ENCODE assay signal across 15 cellular contexts in the genomic region with DNA sequence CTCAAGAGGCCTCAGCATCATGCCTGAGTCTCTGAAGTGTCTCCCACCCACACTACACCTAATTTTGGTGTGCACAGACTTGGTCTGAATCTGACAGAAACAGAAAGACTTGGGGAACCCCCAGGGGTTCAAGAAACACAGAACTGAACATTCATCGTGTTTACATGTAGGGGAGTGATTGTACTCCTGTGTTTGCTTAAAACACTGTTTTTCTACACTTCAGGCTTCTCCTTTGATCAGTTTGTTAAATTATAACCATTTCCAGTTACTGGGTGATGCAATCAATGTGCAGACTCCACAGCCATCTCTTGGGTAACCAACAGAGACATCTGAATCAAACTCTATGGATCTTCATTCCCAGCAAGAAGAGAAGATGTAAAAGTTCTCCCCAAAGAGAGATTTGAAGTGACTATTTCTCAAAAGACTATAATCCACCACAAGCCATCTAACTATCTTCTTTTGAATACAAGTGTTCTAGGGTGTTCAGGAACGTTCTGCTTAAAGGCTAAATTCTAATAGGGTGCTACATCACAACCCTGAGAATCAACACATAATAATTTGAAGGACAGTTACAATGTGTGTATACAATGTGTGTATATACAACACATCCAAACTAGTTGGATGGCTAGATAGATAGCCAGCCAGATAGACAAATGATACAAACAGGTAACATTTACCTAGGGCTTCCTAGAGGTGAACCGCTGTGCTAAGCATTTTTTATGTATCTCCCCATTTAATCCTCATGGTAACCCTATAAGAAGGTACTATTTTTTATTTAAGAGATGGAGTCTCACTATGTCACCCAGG. TPM values are rescaled to one million over a fixed set of nuclear protein-coding genes. Genes with fewer than 3 reads are reported as not detected.
DNase-seq lines count a peak whose midpoint lies in the region; ATAC-seq, FAIRE-seq and TF ChIP-seq lines count a peak whose summit lies in the region.
"Had no signal": no experiment of that assay in that cellular context is flagged by ENCODE, and none has a peak within 500 bp of the region (broad histone marks: within the 10 kb centered on the region; RNA-seq: fewer than 3 reads in every experiment).

No MANE protein-coding gene starts in this region.

- no peaks in the 10 kb centered on the region for H3K4me1 ChIP-seq in sigmoid colon
- no peaks in the 10 kb centered on the region for H3K4me1 ChIP-seq in HAP-1

- ATAC-seq in GM19023 (IDR thresholded peaks at IDR 0.05; ENCODE audit: unreplicated experiment) (peak; percentile 88), HG02870 (IDR thresholded peaks at IDR 0.05; ENCODE audit: unreplicated experiment) (peak; percentile 97), SK-N-SH treated with all-trans-retinoic acid at 6 μM for 48 hours (no peak)
- ATAC-seq in activated naive CD8-positive, alpha-beta T cell treated with anti-CD3 and anti-CD28 coated beads, Interleukin-2, amount 10 ng/mL, durations not matched to agents 7 days and 5 days (ENCODE audit: low read depth), result peak; percentile 47
- ATAC-seq: Right ventricle myocardium inferior had no signal

- peaks cover 1% of the 10 kb centered on the region for H3K9me3 Mint-ChIP-seq in activated naive CD8-positive, alpha-beta T cell treated with anti-CD3 and anti-CD28 coated beads, Interleukin-2, amount 10 ng/mL, durations not matched to agents 7 days and 5 days
- H3K9me3 Mint-ChIP-seq: naive B cell had no signal

- no peak overlapping the region for H3K27ac ChIP-seq in sigmoid colon
- H3K27ac ChIP-seq: C4-2B had no signal

- FAIRE-seq in frontal cortex (lab: Jason Lieb, UNC), result no peak
- FAIRE-seq: GM12892 had no signal

- H3K27me3 ChIP-seq in sigmoid colon (no peaks in the 10 kb centered on the region), HAP-1 (ENCODE audit: low read depth) (no peaks in the 10 kb centered on the region; the same call in 1 of the 2 replicates)

- H3K9me3 ChIP-seq in sigmoid colon (no peaks in the 10 kb centered on the region), HAP-1 (no peaks in the 10 kb centered on the region)

- 46 to 72% methylated on average over 3 of the region's 3 CpGs for WGBS in sigmoid colon, 2 donors

- no peak overlapping the region for H3K27ac Mint-ChIP-seq in activated naive CD8-positive, alpha-beta T cell treated with anti-CD3 and anti-CD28 coated beads, Interleukin-2, amount 10 ng/mL, durations not matched to agents 7 days and 5 days
- H3K27ac Mint-ChIP-seq: naive B cell had no signal

- POLR2A ChIA-PET in activated naive CD8-positive, alpha-beta T cell treated with anti-CD3 and anti-CD28 coated beads, Interleukin-2, amount 10 ng/mL, durations not matched to agents 7 days and 5 days (lab: Charles Lee), result interaction anchor here (0.5 to 0.6 kb wide), 2 partner anchors 10 to 1121 kb away, joined by 5 read pairs; no protein-coding TSS in a partner anchor

- intact Hi-C loops in sigmoid colon (cut with DNase I), result no loop called here

- H3K27me3 Mint-ChIP-seq in activated naive CD8-positive, alpha-beta T cell treated with anti-CD3 and anti-CD28 coated beads, Interleukin-2, amount 10 ng/mL, durations not matched to agents 7 days and 5 days, result no peaks in the 10 kb centered on the region

- H3K4me3 ChIP-seq in sigmoid colon (no peak overlapping the region), HAP-1 (no peak overlapping the region)

- H3K36me3 ChIP-seq in sigmoid colon (peaks cover 0 to 3% (median 0%) of the 10 kb centered on the region in 4 donors), HAP-1 (replicated peaks) (no peaks in the 10 kb centered on the region)

- DNase-seq in DMS53 (lab: John Stamatoyannopoulos, UW) (peak; percentile 81), sigmoid colon (no peak), frontal cortex (ENCODE audit: low spot score in 2 of 2) (no peak), HAP-1 (ENCODE audit: low spot score in 2 of 2) (no peak)
- DNase-seq in activated naive CD8-positive, alpha-beta T cell treated with anti-CD3 and anti-CD28 coated beads, Interleukin-2, amount 10 ng/mL, durations not matched to agents 7 days and 5 days, result no peak
- DNase-seq: activated CD8-positive, alpha-beta memory T cell treated with anti-CD3 and anti-CD28 coated beads, Interleukin-2, amount 50 U/mL, for 4 hours; naive B cell; NCI-H2029 treated with DMSO at 0.1 percent for 48 hours; trophoblast cell had no signal

- H3K36me3 Mint-ChIP-seq in activated naive CD8-positive, alpha-beta T cell treated with anti-CD3 and anti-CD28 coated beads, Interleukin-2, amount 10 ng/mL, durations not matched to agents 7 days and 5 days, result peaks cover 4% of the 10 kb centered on the region
- H3K36me3 Mint-ChIP-seq: naive B cell had no signal

- no peak for TF ChIP-seq EP300 in sigmoid colon (IDR thresholded peaks at IDR 0.05)

- no peak overlapping the region for H3K4me3 Mint-ChIP-seq in activated naive CD8-positive, alpha-beta T cell treated with anti-CD3 and anti-CD28 coated beads, Interleukin-2, amount 10 ng/mL, durations not matched to agents 7 days and 5 days
- H3K4me3 Mint-ChIP-seq: naive B cell had no signal

- H3K4me1 Mint-ChIP-seq in activated naive CD8-positive, alpha-beta T cell treated with anti-CD3 and anti-CD28 coated beads, Interleukin-2, amount 10 ng/mL, durations not matched to agents 7 days and 5 days, result peaks cover 9% of the 10 kb centered on the region
- H3K4me1 Mint-ChIP-seq: naive B cell had no signal

- in situ Hi-C loops in HAP-1 (cut with MboI; ENCODE audit: low sequenced_read_pairs), result no loop called here

- TF ChIP-seq CTCF in sigmoid colon (IDR thresholded peaks at IDR 0.05), result no peak

- TF ChIP-seq POLR2A in sigmoid colon (IDR thresholded peaks at IDR 0.05), result no peak

TF ChIP-seq in SK-N-SH treated with all-trans-retinoic acid at 6 μM for 48 hours, 23 proteins besides CTCF, POLR2A, EP300 and RAD21:
- TF ChIP-seq ZNF565 (CRISPR knock-in tag; conservative IDR thresholded peaks at IDR 0.05; ENCODE audit: low read depth), result no peak
- TF ChIP-seq GLIS3 (CRISPR knock-in tag; IDR thresholded peaks at IDR 0.05), result no peak
- no peak for TF ChIP-seq TOX (CRISPR knock-in tag; IDR thresholded peaks at IDR 0.05; ENCODE audit: borderline replicate concordance)
- TF ChIP-seq TCF4 (CRISPR knock-in tag; IDR thresholded peaks at IDR 0.05; ENCODE audit: borderline replicate concordance), result no peak
- TF ChIP-seq, protein P1, sequence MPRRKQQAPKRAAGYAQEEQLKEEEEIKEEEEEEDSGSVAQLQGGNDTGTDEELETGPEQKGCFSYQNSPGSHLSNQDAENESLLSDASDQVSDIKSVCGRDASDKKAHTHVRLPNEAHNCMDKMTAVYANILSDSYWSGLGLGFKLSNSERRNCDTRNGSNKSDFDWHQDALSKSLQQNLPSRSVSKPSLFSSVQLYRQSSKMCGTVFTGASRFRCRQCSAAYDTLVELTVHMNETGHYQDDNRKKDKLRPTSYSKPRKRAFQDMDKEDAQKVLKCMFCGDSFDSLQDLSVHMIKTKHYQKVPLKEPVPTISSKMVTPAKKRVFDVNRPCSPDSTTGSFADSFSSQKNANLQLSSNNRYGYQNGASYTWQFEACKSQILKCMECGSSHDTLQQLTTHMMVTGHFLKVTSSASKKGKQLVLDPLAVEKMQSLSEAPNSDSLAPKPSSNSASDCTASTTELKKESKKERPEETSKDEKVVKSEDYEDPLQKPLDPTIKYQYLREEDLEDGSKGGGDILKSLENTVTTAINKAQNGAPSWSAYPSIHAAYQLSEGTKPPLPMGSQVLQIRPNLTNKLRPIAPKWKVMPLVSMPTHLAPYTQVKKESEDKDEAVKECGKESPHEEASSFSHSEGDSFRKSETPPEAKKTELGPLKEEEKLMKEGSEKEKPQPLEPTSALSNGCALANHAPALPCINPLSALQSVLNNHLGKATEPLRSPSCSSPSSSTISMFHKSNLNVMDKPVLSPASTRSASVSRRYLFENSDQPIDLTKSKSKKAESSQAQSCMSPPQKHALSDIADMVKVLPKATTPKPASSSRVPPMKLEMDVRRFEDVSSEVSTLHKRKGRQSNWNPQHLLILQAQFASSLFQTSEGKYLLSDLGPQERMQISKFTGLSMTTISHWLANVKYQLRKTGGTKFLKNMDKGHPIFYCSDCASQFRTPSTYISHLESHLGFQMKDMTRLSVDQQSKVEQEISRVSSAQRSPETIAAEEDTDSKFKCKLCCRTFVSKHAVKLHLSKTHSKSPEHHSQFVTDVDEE (CRISPR knock-in tag; IDR thresholded peaks at IDR 0.05), result no peak
- TF ChIP-seq ZFP30 (CRISPR knock-in tag; IDR thresholded peaks at IDR 0.05), result no peak
- TF ChIP-seq, protein P2, sequence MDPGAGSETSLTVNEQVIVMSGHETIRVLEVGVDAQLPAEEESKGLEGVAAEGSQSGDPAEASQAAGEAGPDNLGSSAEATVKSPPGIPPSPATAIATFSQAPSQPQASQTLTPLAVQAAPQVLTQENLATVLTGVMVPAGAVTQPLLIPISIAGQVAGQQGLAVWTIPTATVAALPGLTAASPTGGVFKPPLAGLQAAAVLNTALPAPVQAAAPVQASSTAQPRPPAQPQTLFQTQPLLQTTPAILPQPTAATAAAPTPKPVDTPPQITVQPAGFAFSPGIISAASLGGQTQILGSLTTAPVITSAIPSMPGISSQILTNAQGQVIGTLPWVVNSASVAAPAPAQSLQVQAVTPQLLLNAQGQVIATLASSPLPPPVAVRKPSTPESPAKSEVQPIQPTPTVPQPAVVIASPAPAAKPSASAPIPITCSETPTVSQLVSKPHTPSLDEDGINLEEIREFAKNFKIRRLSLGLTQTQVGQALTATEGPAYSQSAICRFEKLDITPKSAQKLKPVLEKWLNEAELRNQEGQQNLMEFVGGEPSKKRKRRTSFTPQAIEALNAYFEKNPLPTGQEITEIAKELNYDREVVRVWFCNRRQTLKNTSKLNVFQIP (CRISPR knock-in tag; IDR thresholded peaks at IDR 0.05; ENCODE audit: borderline replicate concordance, low read depth), result no peak
- TF ChIP-seq ARNTL (CRISPR knock-in tag; IDR thresholded peaks at IDR 0.05; ENCODE audit: borderline replicate concordance, low read depth), result no peak
- no peak for TF ChIP-seq SNAI2 (CRISPR knock-in tag; IDR thresholded peaks at IDR 0.05)
- no peak for TF ChIP-seq BACH2 (CRISPR knock-in tag; IDR thresholded peaks at IDR 0.05; ENCODE audit: borderline replicate concordance)
- no peak for TF ChIP-seq ESRRG (CRISPR knock-in tag; IDR thresholded peaks at IDR 0.05)

RNA-seq across cellular contexts. Expression of a gene that starts 34.2 kb away (rescaled TPM):
- total RNA-seq in activated naive CD8-positive, alpha-beta T cell treated with anti-CD3 and anti-CD28 coated beads, Interleukin-2, amount 10 ng/mL, durations not matched to agents 7 days and 5 days, result 1 to 10 TPM; 3.6 to 4.1 TPM
- 10 to 100 TPM in 3 of 4 donors, 1 to 10 TPM in 1; 7.2 to 18.5 (median 11.4) TPM for total RNA-seq in sigmoid colon
- 10 to 100 TPM; 10.5 to 51.1 (median 51.1) TPM for polyA plus RNA-seq in sigmoid colon
- 4.5 TPM for total RNA-seq in frontal cortex
